ENCODE assay signal across 10 cellular contexts in the genomic region with DNA sequence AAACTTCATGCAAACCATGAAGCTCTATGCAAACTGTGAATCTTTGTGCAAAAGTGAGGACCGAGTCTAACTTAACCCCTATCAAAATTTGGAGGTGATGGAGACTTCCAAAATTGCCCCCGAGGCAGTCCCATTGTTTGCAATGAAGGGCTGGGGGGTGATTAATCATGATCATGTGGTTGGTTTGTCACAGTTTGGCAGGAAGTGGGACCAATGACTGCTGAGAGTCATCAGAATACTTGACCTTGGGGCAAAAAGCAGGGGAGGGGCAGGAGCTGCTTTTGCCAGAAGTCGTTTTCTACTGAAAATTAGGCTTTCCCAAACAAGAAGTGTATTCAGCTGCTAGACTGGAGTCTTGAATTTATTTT. TPM values are rescaled to one million over a fixed set of nuclear protein-coding genes. Genes with fewer than 3 reads are reported as not detected.
DNase-seq lines count a peak whose midpoint lies in the region; ATAC-seq and TF ChIP-seq lines count a peak whose summit lies in the region.
"Had no signal": no experiment of that assay in that cellular context is flagged by ENCODE, and none has a peak within 500 bp of the region (broad histone marks: within the 10 kb centered on the region; RNA-seq: fewer than 3 reads in every experiment).

No MANE protein-coding gene starts in this region.

- H3K4me1 ChIP-seq in PC-3 (ENCODE audit: insufficient read depth, low read length) (peaks cover 49% of the 10 kb centered on the region), parathyroid adenoma (no peaks in the 10 kb centered on the region)

- H3K4me2 ChIP-seq in PC-3 (ENCODE audit: low read length), result peak overlapping the region; percentile 75
- H3K4me2 ChIP-seq in parathyroid adenoma (ENCODE audit: low read length), result no peak overlapping the region

- H3K9ac ChIP-seq in PC-3 (ENCODE audit: low read length) (peak overlapping the region; percentile 58), parathyroid adenoma (no peak overlapping the region)

- TF ChIP-seq CTCF in PC-3 (conservative IDR thresholded peaks at IDR 0.05; ENCODE audit: low read depth, low read length), result no peak
- no peak for TF ChIP-seq CTCF in parathyroid adenoma (IDR thresholded peaks at IDR 0.05)

- peak overlapping the region; percentile 2; the same call in 1 of the 2 replicates for H2AFZ ChIP-seq in PC-3 (ENCODE audit: low read length)
- peak overlapping the region; percentile 11 for H2AFZ ChIP-seq in parathyroid adenoma

- H3K27me3 ChIP-seq in PC-3 (ENCODE audit: low read length) (no peaks in the 10 kb centered on the region), parathyroid adenoma (ENCODE audit: control insufficient read depth, insufficient read depth, low read length) (no peaks in the 10 kb centered on the region)

- H3F3A ChIP-seq in PC-3 (ENCODE audit: low read length, unreplicated experiment), result peaks cover 5% of the 10 kb centered on the region

- no peaks in the 10 kb centered on the region for H3K36me3 ChIP-seq in PC-3 (ENCODE audit: low read depth, low read length)
- H3K36me3 ChIP-seq in parathyroid adenoma (ENCODE audit: control insufficient read depth, insufficient read depth, low read length), result no peaks in the 10 kb centered on the region
- H3K36me3 ChIP-seq: thoracic aorta had no signal

- H3K9me3 ChIP-seq in PC-3 (ENCODE audit: low read length), result no peaks in the 10 kb centered on the region
- H3K9me3 ChIP-seq in parathyroid adenoma (ENCODE audit: control insufficient read depth, low read length), result no peaks in the 10 kb centered on the region
- H3K9me3 ChIP-seq: thoracic aorta had no signal

- BruUV-seq in PC-3 (replicated peaks; lab: Mats Ljungman, UMichigan), result no TSS peak

- ATAC-seq in PC-3 (peak; percentile 72), HG02938 (IDR thresholded peaks at IDR 0.05; ENCODE audit: unreplicated experiment) (no peak), GM18870 (IDR thresholded peaks at IDR 0.05; ENCODE audit: unreplicated experiment) (no peak)

- CTCF ChIA-PET in HEK293T (lab: Yijun Ruan, JAX), result no interaction called here
- CTCF ChIA-PET in PC-3 (lab: Charles Lee), result interaction anchor here (0.6 to 1.3 kb wide), 5 partner anchors 22 to 1205 kb away, joined by 3 to 5 read pairs (median 3); a partner anchor contains a TSS

- H3K9me2 ChIP-seq in PC-3 (replicated peaks; ENCODE audit: low read length), result no peaks in the 10 kb centered on the region

- intact Hi-C loops in PC-3 (cut with micrococcal nuclease), result no loop called here

- H3K27ac ChIP-seq in PC-3 (ENCODE audit: low read length) (peak overlapping the region; percentile 90), parathyroid adenoma (no peak overlapping the region)

- DNase-seq in HEK293T (ENCODE audit: extremely low spot score) (no peak), PC-3 (peak; percentile 99), erythroblast (lab: John Stamatoyannopoulos, UW) (peak; percentile 75 to 86), NCI-H1048 (lab: John Stamatoyannopoulos, UW) (no peak), iPS-NIHi7 (ENCODE audit: extremely low spot score) (no peak)
- DNase-seq: KG1 had no signal

- H3K79me2 ChIP-seq in PC-3 (ENCODE audit: low read length), result no peaks in the 10 kb centered on the region
- no peaks in the 10 kb centered on the region for H3K79me2 ChIP-seq in parathyroid adenoma

- TF ChIP-seq POLR2A in erythroblast (IDR thresholded peaks at IDR 0.05; ENCODE audit: low read length), result no peak

- H3K4me3 ChIP-seq in PC-3 (ENCODE audit: low read length) (peak overlapping the region; percentile 41; the same call in 1 of the 2 replicates), parathyroid adenoma (ENCODE audit: low read depth, low read length) (no peak overlapping the region)
- H3K4me3 ChIP-seq: thoracic aorta had no signal

- POLR2A ChIA-PET in HEK293T (lab: Yijun Ruan, JAX), result no interaction called here
- POLR2A ChIA-PET in PC-3 (lab: Charles Lee; ENCODE audit: unreplicated experiment), result interaction anchor here (0.6 to 1.0 kb wide), 6 partner anchors 12 to 1103 kb away, joined by 3 to 5 read pairs (median 3); a partner anchor contains a TSS

- H4K20me1 ChIP-seq in PC-3 (ENCODE audit: low read length), result no peaks in the 10 kb centered on the region

TF ChIP-seq in HEK293T, 16 proteins besides CTCF, POLR2A, EP300 and RAD21:
- TF ChIP-seq, protein P1, sequence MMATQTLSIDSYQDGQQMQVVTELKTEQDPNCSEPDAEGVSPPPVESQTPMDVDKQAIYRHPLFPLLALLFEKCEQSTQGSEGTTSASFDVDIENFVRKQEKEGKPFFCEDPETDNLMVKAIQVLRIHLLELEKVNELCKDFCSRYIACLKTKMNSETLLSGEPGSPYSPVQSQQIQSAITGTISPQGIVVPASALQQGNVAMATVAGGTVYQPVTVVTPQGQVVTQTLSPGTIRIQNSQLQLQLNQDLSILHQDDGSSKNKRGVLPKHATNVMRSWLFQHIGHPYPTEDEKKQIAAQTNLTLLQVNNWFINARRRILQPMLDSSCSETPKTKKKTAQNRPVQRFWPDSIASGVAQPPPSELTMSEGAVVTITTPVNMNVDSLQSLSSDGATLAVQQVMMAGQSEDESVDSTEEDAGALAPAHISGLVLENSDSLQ (IDR thresholded peaks at IDR 0.05), result peak; percentile 83
- TF ChIP-seq FOXA1 (IDR thresholded peaks at IDR 0.05), result no peak

RNA-seq across cellular contexts. Expression of a gene that starts 23.2 kb away (rescaled TPM):
- total RNA-seq in PC-3 (2014; rRNA removed), result 17.3 and 17.7 TPM in 2 replicates

Comparison
In these comparisons a context has a peak if more than half of its experiments do, and no peak if none do; other contexts are left out.
1. DNase-seq: peak in PC-3 (single experiment) and erythroblast (2 of 2); none in HEK293T (single experiment), NCI-H1048 (single experiment) and iPS-NIHi7 (single experiment).